ENCODE assay signal across 11 cellular contexts in genomic region chr10:24331457-24331856, GRCh38.
DNase-seq lines count a peak whose midpoint lies in the region; ATAC-seq and TF ChIP-seq lines count a peak whose summit lies in the region.
"Had no signal": no experiment of that assay in that cellular context is flagged by ENCODE, and none has a peak within 500 bp of the region (broad histone marks: within the 10 kb centered on the region; RNA-seq: fewer than 3 reads in every experiment).

No MANE protein-coding gene starts in this region.

- no peak for TF ChIP-seq CTCF in astrocyte of the spinal cord (IDR thresholded peaks at IDR 0.05; ENCODE audit: low read depth, low read length)
- TF ChIP-seq CTCF in stomach (IDR thresholded peaks at IDR 0.05), result no peak
- TF ChIP-seq CTCF in WERI-Rb-1 (IDR thresholded peaks at IDR 0.05; ENCODE audit: low read depth, low read length), result no peak

- WGBS in stomach, 5 donors, result 22 to 45% (median 31%) methylated on average over 5 of the region's 5 CpGs

- H3K4me3 ChIP-seq in astrocyte of the spinal cord (ENCODE audit: low read depth, low read length) (no peak overlapping the region), stomach (no peak overlapping the region), WERI-Rb-1 (ENCODE audit: low read depth, low read length) (no peak overlapping the region)

- in situ Hi-C loops in astrocyte of the spinal cord (cut with HindIII; ENCODE audit: low sequenced_read_pairs), result no loop called here

- peaks cover 0 to 14% (median 4%) of the 10 kb centered on the region in 4 donors for H3K4me1 ChIP-seq in stomach

- peak; percentile 75 for ATAC-seq in left ventricle myocardium superior

- TF ChIP-seq POLR2A in stomach (IDR thresholded peaks at IDR 0.05), result no peak

- H3K9me3 ChIP-seq in stomach, result peaks cover 6 to 13% (median 8%) of the 10 kb centered on the region in 4 donors
- H3K9me3 ChIP-seq in WERI-Rb-1 (ENCODE audit: severe bottlenecking), result peaks cover 6% of the 10 kb centered on the region

- intact Hi-C loops in left ventricle myocardium superior (cut with micrococcal nuclease) (no loop called here), stomach (cut with DNase I; ENCODE audit: low total_unique reads) (no loop called here)

- DNase-seq in HT-29 (ENCODE audit: low spot score) (peak; percentile 67), astrocyte of the spinal cord (ENCODE audit: low read depth, low spot score) (peak; percentile 58), left ventricle myocardium superior (peak; percentile 49), stomach (peak; percentile 62), NCI-H187 treated with DMSO at 0.1 percent for 48 hours (lab: John Stamatoyannopoulos, UW) (no peak), WERI-Rb-1 (no peak), NCI-H526 treated with DMSO at 0.1 percent for 48 hours (lab: John Stamatoyannopoulos, UW) (no peak)
- no peak for DNase-seq in activated effector memory CD4-positive, alpha-beta T cell treated with Interleukin-2 at 50 U/mL for 16 hours
- DNase-seq: activated CD4-positive, alpha-beta T cell treated with anti-CD3 and anti-CD28 coated beads, Interleukin-2, amount 10 ng/mL, durations not matched to agents 7 days and 5 days; activated naive CD4-positive, alpha-beta T cell treated with Interleukin-2 at 50 U/mL for 16 hours; CD8-positive, alpha-beta memory T cell had no signal

- H3K27ac ChIP-seq in stomach (peak overlapping the region in 2 of 5 donors; percentile 47 to 70), WERI-Rb-1 (no peak overlapping the region)

- H3K36me3 ChIP-seq in stomach, result no peaks in the 10 kb centered on the region
- no peaks in the 10 kb centered on the region for H3K36me3 ChIP-seq in WERI-Rb-1

- TF ChIP-seq EP300 in stomach (IDR thresholded peaks at IDR 0.05), result no peak

- no peaks in the 10 kb centered on the region for H3K27me3 ChIP-seq in stomach
- no peaks in the 10 kb centered on the region for H3K27me3 ChIP-seq in WERI-Rb-1 (ENCODE audit: insufficient read depth, low read depth, severe bottlenecking)

Comparison
In these comparisons a context has a peak if more than half of its experiments do, and no peak if none do; other contexts are left out.
1. DNase-seq: peak in HT-29 (single experiment), astrocyte of the spinal cord (single experiment), left ventricle myocardium superior (single experiment) and stomach (single experiment); none in NCI-H187 treated with DMSO at 0.1 percent for 48 hours (single experiment), WERI-Rb-1 (single experiment), activated effector memory CD4-positive, alpha-beta T cell treated with Interleukin-2 at 50 U/mL for 16 hours (single experiment) and NCI-H526 treated with DMSO at 0.1 percent for 48 hours (single experiment).